ENCODE assay signal across 17 cellular contexts in the genomic region with DNA sequence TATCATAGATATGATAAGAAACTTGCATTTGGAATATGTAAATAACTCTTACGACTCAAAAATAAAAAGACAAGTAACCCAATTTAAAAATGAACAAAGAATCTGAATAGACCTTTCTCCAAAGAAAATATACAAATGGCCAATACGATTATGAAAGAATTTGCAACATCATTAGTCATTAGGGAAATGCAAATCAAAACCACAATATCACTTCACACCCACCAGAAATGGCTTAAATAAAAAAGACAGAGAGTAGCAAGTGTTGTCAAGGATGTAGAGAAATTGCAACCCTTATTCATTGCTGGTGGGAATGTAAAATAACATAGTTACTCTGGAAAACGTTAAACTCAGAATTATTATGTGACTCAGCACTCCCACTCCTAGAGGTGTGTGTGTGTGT.
"Had no signal": no experiment of that assay in that cellular context is flagged by ENCODE, and none has a peak within 500 bp of the region (broad histone marks: within the 10 kb centered on the region; RNA-seq: fewer than 3 reads in every experiment).

No MANE protein-coding gene starts in this region.

- H3K9ac ChIP-seq: parathyroid adenoma had no signal

- H3K36me3 ChIP-seq: heart left ventricle had no signal

- H3K27ac ChIP-seq: dorsolateral prefrontal cortex, heart left ventricle, parathyroid adenoma, psoas muscle had no signal

- H3K27me3 ChIP-seq: heart left ventricle had no signal

- H3K9me3 ChIP-seq: psoas muscle had no signal

- H3K4me3 ChIP-seq: dorsolateral prefrontal cortex, heart left ventricle, psoas muscle had no signal

- DNase-seq: cortex of kidney; dorsolateral prefrontal cortex; effector CD8-positive, alpha-beta T cell; heart left ventricle; hippocampal formation; left colon; mesendoderm; naive B cell; occipital lobe; psoas muscle; retina; small intestine; stimulated activated CD4-positive, alpha-beta T cell treated with anti-CD3 and anti-CD28 coated beads, Interleukin-12 subunit alpha, Interleukin-12 subunit beta, amount 100 ng/mL, for 4 hours; stimulated activated naive CD4-positive, alpha-beta T cell treated with Interleukin-2 at 50 U/mL for 16 hours; trophoblast cell had no signal

- H2AFZ ChIP-seq: parathyroid adenoma had no signal

- ATAC-seq: esophagus mucosa, left colon, psoas muscle had no signal

- H3K4me1 ChIP-seq: parathyroid adenoma, psoas muscle had no signal
